8 cellular contexts compared by ENCODE assay signal in the genomic region with DNA sequence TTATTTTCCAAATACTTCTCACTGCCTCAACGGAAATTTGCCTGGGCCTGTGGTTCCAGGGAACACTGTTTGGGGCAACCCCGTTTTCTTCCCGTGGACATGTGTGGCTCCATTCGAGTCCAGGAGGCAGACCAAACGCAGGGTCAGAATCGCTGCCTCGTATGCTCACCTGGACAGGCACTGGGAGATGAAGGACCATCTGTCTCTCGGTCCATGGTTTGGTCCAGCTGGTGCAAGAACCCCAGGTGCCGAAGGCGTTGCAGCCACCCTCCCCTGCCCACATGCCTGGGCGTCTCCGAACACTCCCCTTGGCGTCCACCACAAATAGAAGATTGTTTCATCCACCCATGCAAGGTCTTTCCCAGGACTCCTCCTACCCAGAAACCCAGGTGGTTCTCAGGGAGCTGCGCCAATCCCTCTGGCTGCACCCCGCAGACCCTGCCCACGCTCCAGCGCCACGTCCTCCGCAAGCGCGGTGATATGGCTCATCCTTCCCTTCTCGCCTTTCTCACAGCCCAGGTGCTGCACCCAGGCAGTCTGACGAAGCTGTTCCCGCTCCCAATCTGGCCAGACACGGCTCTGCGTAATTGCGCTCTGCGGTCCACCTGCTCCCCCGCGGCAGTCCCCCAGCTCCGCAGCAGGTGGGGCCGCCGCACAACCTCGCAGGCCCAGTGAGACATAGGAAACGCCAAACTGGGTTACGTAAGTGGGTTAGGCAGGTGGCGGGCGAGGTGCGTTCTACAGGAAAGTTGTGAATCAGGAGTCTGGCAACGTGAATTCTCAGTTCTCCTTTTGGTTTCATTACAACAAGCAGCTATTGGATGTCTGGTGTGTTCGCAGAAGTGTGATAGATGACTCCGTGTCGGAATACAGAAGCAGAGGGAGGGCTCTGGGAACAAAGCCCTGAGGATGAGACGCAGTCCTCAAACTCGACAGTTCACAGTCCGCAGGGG.
A peak's percentile ranks its signal among the peaks of the same experiment; 100 is the strongest.
DNase-seq lines count a peak whose midpoint lies in the region; ATAC-seq, FAIRE-seq and TF ChIP-seq lines count a peak whose summit lies in the region.

No MANE protein-coding gene starts in this region.

- TF ChIP-seq CTCF in GM12872 (IDR thresholded peaks at IDR 0.05; ENCODE audit: insufficient read depth, low read depth, low read length) (peak; percentile 19; the same call in 1 of the 3 replicates), WTC11 (IDR thresholded peaks at IDR 0.05) (no peak), foreskin fibroblast (IDR thresholded peaks at IDR 0.05; ENCODE audit: low read depth, low read length) (no peak), neural crest cell (conservative IDR thresholded peaks at IDR 0.05) (no peak)

- ATAC-seq in GM21786 (IDR thresholded peaks at IDR 0.05; ENCODE audit: unreplicated experiment) (peak; percentile 86), WTC11 (peak; percentile 92)

- peak overlapping the region; percentile 73 for H3K4me3 Mint-ChIP-seq in WTC11
- H3K4me3 Mint-ChIP-seq in neural crest cell: peak overlapping the region; percentile 62

- H3K4me1 Mint-ChIP-seq in WTC11 (peaks cover 10% of the 10 kb centered on the region), neural crest cell (peaks cover 12% of the 10 kb centered on the region)

- H3K27ac Mint-ChIP-seq in WTC11 (no peak overlapping the region), neural crest cell (ENCODE audit: unreplicated experiment) (peak overlapping the region; percentile 39)

- H3K4me3 ChIP-seq in foreskin fibroblast (ENCODE audit: low read depth in 1 of 2, low read length in 2 of 2): peak overlapping the region; percentile 38 to 42

- CTCF ChIA-PET in WTC11 (lab: Charles Lee): interaction anchor here (1.3 kb wide), 1 partner anchor 12 kb away, joined by 3 read pairs; no protein-coding TSS in a partner anchor

- POLR2A ChIA-PET in WTC11 (lab: Charles Lee): no interaction called here

- H3K36me3 Mint-ChIP-seq in WTC11 (no peaks in the 10 kb centered on the region), neural crest cell (ENCODE audit: low read depth) (peaks cover 8% of the 10 kb centered on the region)

- H3K9me3 Mint-ChIP-seq in WTC11 (peaks cover 18% of the 10 kb centered on the region), neural crest cell (peaks cover 8% of the 10 kb centered on the region)

- no peak for FAIRE-seq in urothelium cell line (lab: Jason Lieb, UNC)

- DNase-seq in MV-4-11 (lab: John Stamatoyannopoulos, UW) (peak; percentile 31), WTC11 (ENCODE audit: low spot score) (peak; percentile 64), foreskin fibroblast (peak in 1 of 2 donors; percentile 9), neural crest cell (ENCODE audit: low read depth, low spot score) (peak; percentile 9), SKM-1 (lab: John Stamatoyannopoulos, UW; ENCODE audit: unreplicated experiment) (no peak), urothelium cell line (ENCODE audit: low spot score) (no peak)

- peaks cover 52% of the 10 kb centered on the region for H3K27me3 Mint-ChIP-seq in WTC11 (ENCODE audit: low read depth)
- H3K27me3 Mint-ChIP-seq in neural crest cell (ENCODE audit: low read depth): peaks cover 16% of the 10 kb centered on the region

TF ChIP-seq in WTC11, 78 proteins besides CTCF, POLR2A, EP300 and RAD21 (continues in another document):
- TF ChIP-seq NR3C1 (CRISPR knock-in tag; conservative IDR thresholded peaks at IDR 0.05; ENCODE audit: low read depth): no peak
- no peak for TF ChIP-seq ZNF121 (CRISPR knock-in tag; IDR thresholded peaks at IDR 0.05)
- TF ChIP-seq IRF2 (CRISPR knock-in tag; IDR thresholded peaks at IDR 0.05; ENCODE audit: borderline replicate concordance, low read depth): no peak
- TF ChIP-seq HMGA2 (CRISPR knock-in tag; IDR thresholded peaks at IDR 0.05): no peak
- TF ChIP-seq, protein P1, sequence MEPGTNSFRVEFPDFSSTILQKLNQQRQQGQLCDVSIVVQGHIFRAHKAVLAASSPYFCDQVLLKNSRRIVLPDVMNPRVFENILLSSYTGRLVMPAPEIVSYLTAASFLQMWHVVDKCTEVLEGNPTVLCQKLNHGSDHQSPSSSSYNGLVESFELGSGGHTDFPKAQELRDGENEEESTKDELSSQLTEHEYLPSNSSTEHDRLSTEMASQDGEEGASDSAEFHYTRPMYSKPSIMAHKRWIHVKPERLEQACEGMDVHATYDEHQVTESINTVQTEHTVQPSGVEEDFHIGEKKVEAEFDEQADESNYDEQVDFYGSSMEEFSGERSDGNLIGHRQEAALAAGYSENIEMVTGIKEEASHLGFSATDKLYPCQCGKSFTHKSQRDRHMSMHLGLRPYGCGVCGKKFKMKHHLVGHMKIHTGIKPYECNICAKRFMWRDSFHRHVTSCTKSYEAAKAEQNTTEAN (CRISPR knock-in tag; IDR thresholded peaks at IDR 0.05): peak; percentile 51; the same call in 1 of the 2 replicates
- TF ChIP-seq, protein P2, sequence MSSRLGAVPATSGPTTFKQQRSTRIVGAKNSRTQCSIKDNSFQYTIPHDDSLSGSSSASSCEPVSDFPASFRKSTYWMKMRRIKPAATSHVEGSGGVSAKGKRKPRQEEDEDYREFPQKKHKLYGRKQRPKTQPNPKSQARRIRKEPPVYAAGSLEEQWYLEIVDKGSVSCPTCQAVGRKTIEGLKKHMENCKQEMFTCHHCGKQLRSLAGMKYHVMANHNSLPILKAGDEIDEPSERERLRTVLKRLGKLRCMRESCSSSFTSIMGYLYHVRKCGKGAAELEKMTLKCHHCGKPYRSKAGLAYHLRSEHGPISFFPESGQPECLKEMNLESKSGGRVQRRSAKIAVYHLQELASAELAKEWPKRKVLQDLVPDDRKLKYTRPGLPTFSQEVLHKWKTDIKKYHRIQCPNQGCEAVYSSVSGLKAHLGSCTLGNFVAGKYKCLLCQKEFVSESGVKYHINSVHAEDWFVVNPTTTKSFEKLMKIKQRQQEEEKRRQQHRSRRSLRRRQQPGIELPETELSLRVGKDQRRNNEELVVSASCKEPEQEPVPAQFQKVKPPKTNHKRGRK (CRISPR knock-in tag; IDR thresholded peaks at IDR 0.05; ENCODE audit: borderline replicate concordance): no peak
- TF ChIP-seq, protein P3, sequence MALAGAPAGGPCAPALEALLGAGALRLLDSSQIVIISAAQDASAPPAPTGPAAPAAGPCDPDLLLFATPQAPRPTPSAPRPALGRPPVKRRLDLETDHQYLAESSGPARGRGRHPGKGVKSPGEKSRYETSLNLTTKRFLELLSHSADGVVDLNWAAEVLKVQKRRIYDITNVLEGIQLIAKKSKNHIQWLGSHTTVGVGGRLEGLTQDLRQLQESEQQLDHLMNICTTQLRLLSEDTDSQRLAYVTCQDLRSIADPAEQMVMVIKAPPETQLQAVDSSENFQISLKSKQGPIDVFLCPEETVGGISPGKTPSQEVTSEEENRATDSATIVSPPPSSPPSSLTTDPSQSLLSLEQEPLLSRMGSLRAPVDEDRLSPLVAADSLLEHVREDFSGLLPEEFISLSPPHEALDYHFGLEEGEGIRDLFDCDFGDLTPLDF (CRISPR knock-in tag; IDR thresholded peaks at IDR 0.05): no peak
- TF ChIP-seq, protein P4, sequence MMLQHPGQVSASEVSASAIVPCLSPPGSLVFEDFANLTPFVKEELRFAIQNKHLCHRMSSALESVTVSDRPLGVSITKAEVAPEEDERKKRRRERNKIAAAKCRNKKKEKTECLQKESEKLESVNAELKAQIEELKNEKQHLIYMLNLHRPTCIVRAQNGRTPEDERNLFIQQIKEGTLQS (CRISPR knock-in tag; conservative IDR thresholded peaks at IDR 0.05): no peak
- TF ChIP-seq, protein P5, sequence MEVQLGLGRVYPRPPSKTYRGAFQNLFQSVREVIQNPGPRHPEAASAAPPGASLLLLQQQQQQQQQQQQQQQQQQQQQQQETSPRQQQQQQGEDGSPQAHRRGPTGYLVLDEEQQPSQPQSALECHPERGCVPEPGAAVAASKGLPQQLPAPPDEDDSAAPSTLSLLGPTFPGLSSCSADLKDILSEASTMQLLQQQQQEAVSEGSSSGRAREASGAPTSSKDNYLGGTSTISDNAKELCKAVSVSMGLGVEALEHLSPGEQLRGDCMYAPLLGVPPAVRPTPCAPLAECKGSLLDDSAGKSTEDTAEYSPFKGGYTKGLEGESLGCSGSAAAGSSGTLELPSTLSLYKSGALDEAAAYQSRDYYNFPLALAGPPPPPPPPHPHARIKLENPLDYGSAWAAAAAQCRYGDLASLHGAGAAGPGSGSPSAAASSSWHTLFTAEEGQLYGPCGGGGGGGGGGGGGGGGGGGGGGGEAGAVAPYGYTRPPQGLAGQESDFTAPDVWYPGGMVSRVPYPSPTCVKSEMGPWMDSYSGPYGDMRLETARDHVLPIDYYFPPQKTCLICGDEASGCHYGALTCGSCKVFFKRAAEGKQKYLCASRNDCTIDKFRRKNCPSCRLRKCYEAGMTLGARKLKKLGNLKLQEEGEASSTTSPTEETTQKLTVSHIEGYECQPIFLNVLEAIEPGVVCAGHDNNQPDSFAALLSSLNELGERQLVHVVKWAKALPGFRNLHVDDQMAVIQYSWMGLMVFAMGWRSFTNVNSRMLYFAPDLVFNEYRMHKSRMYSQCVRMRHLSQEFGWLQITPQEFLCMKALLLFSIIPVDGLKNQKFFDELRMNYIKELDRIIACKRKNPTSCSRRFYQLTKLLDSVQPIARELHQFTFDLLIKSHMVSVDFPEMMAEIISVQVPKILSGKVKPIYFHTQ (CRISPR knock-in tag; IDR thresholded peaks at IDR 0.05): no peak
- 0 out of 2 replicates have a peak, but pooled peaks have one; percentile 66 for TF ChIP-seq ETV6 (CRISPR knock-in tag; IDR thresholded peaks at IDR 0.05)
- TF ChIP-seq SP1 (CRISPR knock-in tag; conservative IDR thresholded peaks at IDR 0.05): 0 out of 2 replicates have a peak, but pooled peaks have one; percentile 36
- no peak for TF ChIP-seq MXD4 (CRISPR knock-in tag; IDR thresholded peaks at IDR 0.05; ENCODE audit: borderline replicate concordance)
- no peak for TF ChIP-seq TP53 (CRISPR knock-in tag; IDR thresholded peaks at IDR 0.05)
- TF ChIP-seq ZNF219 (CRISPR knock-in tag; IDR thresholded peaks at IDR 0.05; ENCODE audit: borderline replicate concordance): no peak
- TF ChIP-seq, protein P6, sequence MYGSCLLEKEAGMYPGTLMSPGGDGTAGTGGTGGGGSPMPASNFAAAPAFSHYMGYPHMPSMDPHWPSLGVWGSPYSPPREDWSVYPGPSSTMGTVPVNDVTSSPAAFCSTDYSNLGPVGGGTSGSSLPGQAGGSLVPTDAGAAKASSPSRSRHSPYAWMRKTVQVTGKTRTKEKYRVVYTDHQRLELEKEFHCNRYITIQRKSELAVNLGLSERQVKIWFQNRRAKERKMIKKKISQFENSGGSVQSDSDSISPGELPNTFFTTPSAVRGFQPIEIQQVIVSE (CRISPR knock-in tag; IDR thresholded peaks at IDR 0.05; ENCODE audit: borderline replicate concordance): no peak
- TF ChIP-seq CREM (CRISPR knock-in tag; IDR thresholded peaks at IDR 0.05): no peak
- TF ChIP-seq TEAD1 (CRISPR knock-in tag; IDR thresholded peaks at IDR 0.05): no peak
- TF ChIP-seq TEAD4 (CRISPR knock-in tag; IDR thresholded peaks at IDR 0.05): no peak
- no peak for TF ChIP-seq EMX1 (CRISPR knock-in tag; IDR thresholded peaks at IDR 0.05)
- no peak for TF ChIP-seq FOXJ3 (CRISPR knock-in tag; IDR thresholded peaks at IDR 0.05; ENCODE audit: borderline replicate concordance)
- no peak for TF ChIP-seq ZNF317 (CRISPR knock-in tag; IDR thresholded peaks at IDR 0.05; ENCODE audit: borderline replicate concordance, low read depth)

Comparison
In these comparisons a context has a peak if more than half of its experiments do, and no peak if none do; other contexts are left out.
1. DNase-seq: peak in MV-4-11 (single experiment), WTC11 (single experiment) and neural crest cell (single experiment); none in SKM-1 (single experiment) and urothelium cell line (single experiment).